Comparison of ENCODE assay signal across 27 cellular contexts in genomic region chr12:109925185-109925835, GRCh38. TPM values are rescaled to one million over a fixed set of nuclear protein-coding genes. Genes with fewer than 3 reads are reported as not detected.
A peak's percentile ranks its signal among the peaks of the same experiment; 100 is the strongest.
DNase-seq lines count a peak whose midpoint lies in the region; ATAC-seq, FAIRE-seq and TF ChIP-seq lines count a peak whose summit lies in the region.
"Had no signal": no experiment of that assay in that cellular context is flagged by ENCODE, and none has a peak within 500 bp of the region (broad histone marks: within the 10 kb centered on the region; RNA-seq: fewer than 3 reads in every experiment).

No MANE protein-coding gene starts in this region.

- H3K4me3 Mint-ChIP-seq in T-helper 17 cell (no peak overlapping the region), natural killer cell (no peak overlapping the region)
- H3K4me3 Mint-ChIP-seq: activated CD4-positive, alpha-beta T cell treated with anti-CD3 and anti-CD28 coated beads, Interleukin-2, amount 10 ng/mL, durations not matched to agents 24 days and 14 days; stimulated activated naive CD8-positive, alpha-beta T cell treated with anti-CD3 and anti-CD28 coated beads, Interleukin-15, amount 100 ng/mL, for 72 hours had no signal

- H3K4me1 Mint-ChIP-seq in T-helper 17 cell (peaks cover 7% of the 10 kb centered on the region), natural killer cell (peaks cover 0 to 6% of the 10 kb centered on the region in 2 donors)
- H3K4me1 Mint-ChIP-seq: stimulated activated naive CD8-positive, alpha-beta T cell treated with anti-CD3 and anti-CD28 coated beads, Interleukin-15, amount 100 ng/mL, for 72 hours had no signal

- H3K9me3 Mint-ChIP-seq in natural killer cell, result no peaks in the 10 kb centered on the region
- H3K9me3 Mint-ChIP-seq: activated CD4-positive, alpha-beta T cell treated with anti-CD3 and anti-CD28 coated beads, Interleukin-2, amount 10 ng/mL, durations not matched to agents 24 days and 14 days; naive B cell; stimulated activated naive CD8-positive, alpha-beta T cell treated with anti-CD3 and anti-CD28 coated beads, Interleukin-15, amount 100 ng/mL, for 72 hours had no signal

- TF ChIP-seq EP300 in HepG2 (IDR thresholded peaks at IDR 0.05; ENCODE audit: low read depth in 2 of 2, low read length in 2 of 2), result no peak
- no peak for TF ChIP-seq EP300 in HepG2 (CRISPR knock-in tag; IDR thresholded peaks at IDR 0.05; ENCODE audit: borderline replicate concordance)

- DNase-seq in HepG2 (ENCODE audit: low spot score) (no peak), right lobe of liver (no peak), T-helper 17 cell (no peak), natural killer cell (no peak), D341Med (ENCODE audit: low spot score) (no peak)
- DNase-seq: activated CD4-positive, alpha-beta T cell treated with anti-CD3 and anti-CD28 coated beads, Interleukin-2, amount 10 ng/mL, durations not matched to agents 24 days and 14 days; activated gamma-delta T cell treated with Interleukin-2 at 50 U/mL for 16 hours; anterior cingulate cortex; central memory CD4-positive, alpha-beta T cell; COR-L47; esophagus squamous epithelium; GM23248; kidney glomerular epithelial cell; MV-4-11; naive B cell; NCI-H1930; NCI-H446 treated with DMSO at 0.1 percent for 48 hours; stimulated activated CD4-positive, alpha-beta T cell treated with anti-CD3 and anti-CD28 coated beads, Interleukin-2, amount 100 ng/mL, for 24 hours; stimulated activated naive CD8-positive, alpha-beta T cell treated with anti-CD3 and anti-CD28 coated beads, Interleukin-15, amount 100 ng/mL, for 72 hours; T-helper 1 cell; transverse colon had no signal

- peak overlapping the region; percentile 61 for H3K27ac Mint-ChIP-seq in T-helper 17 cell
- H3K27ac Mint-ChIP-seq in natural killer cell, result peak overlapping the region; percentile 17 to 55

- H3K4me2 ChIP-seq in HepG2 (ENCODE audit: low read depth, low read length), result peak overlapping the region; percentile 2; the same call in 1 of the 2 replicates
- H3K4me2 ChIP-seq: KMS-11 had no signal

- TF ChIP-seq CTCF in HepG2 (CRISPR knock-in tag; IDR thresholded peaks at IDR 0.05) (no peak), right lobe of liver (IDR thresholded peaks at IDR 0.05) (no peak), natural killer cell (IDR thresholded peaks at IDR 0.05) (no peak)

- H3K9me3 ChIP-seq in HepG2 (ENCODE audit: low read length) (no peaks in the 10 kb centered on the region), right lobe of liver (no peaks in the 10 kb centered on the region), T-helper 17 cell (ENCODE audit: control insufficient read depth, low read length, poor library complexity, severe bottlenecking) (no peaks in the 10 kb centered on the region)
- H3K9me3 ChIP-seq: esophagus squamous epithelium, gastroesophageal sphincter, transverse colon had no signal

- TF ChIP-seq POLR2A in HepG2 (IDR thresholded peaks at IDR 0.05; ENCODE audit: insufficient read depth in 1 of 2, low read depth in 2 of 2, low read length in 2 of 2), result no peak
- TF ChIP-seq POLR2A in right lobe of liver (IDR thresholded peaks at IDR 0.05), result no peak

- in situ Hi-C loops in HepG2 (cut with HindIII; ENCODE audit: extremely low pct_ligation_motif_present, low pct_unique_long_range_greater_than_20kb), result no loop called here

- no peak for FAIRE-seq in HepG2 (lab: Jason Lieb, UNC)

- peak; percentile 40 for ATAC-seq in HepG2
- no peak for ATAC-seq in right lobe of liver
- ATAC-seq in T-helper 17 cell, result no peak
- ATAC-seq in natural killer cell, result no peak
- ATAC-seq in esophagus mucosa, result no peak
- ATAC-seq in GM19351 (IDR thresholded peaks at IDR 0.05; ENCODE audit: unreplicated experiment), result no peak
- ATAC-seq: gastroesophageal sphincter; Right ventricle myocardium inferior; stimulated activated naive CD8-positive, alpha-beta T cell treated with anti-CD3 and anti-CD28 coated beads, Interleukin-15, amount 100 ng/mL, for 72 hours had no signal

- H3K36me3 Mint-ChIP-seq in T-helper 17 cell (ENCODE audit: low read depth) (peaks cover 5% of the 10 kb centered on the region), natural killer cell (peaks cover 8% of the 10 kb centered on the region)

- intact Hi-C loops in HepG2 (cut with micrococcal nuclease; ENCODE audit: unreplicated experiment) (loop anchor here (5.0 kb wide), 1 partner anchor 73 kb away; no protein-coding TSS in a partner anchor), right lobe of liver (cut with DNase I) (no loop called here), natural killer cell (cut with micrococcal nuclease) (no loop called here)

- no peaks in the 10 kb centered on the region for H4K20me1 ChIP-seq in HepG2 (ENCODE audit: insufficient read depth, low read length)

- no peaks in the 10 kb centered on the region for H3K27me3 Mint-ChIP-seq in T-helper 17 cell
- H3K27me3 Mint-ChIP-seq in natural killer cell (ENCODE audit: low read depth in 2 of 2), result no peaks in the 10 kb centered on the region
- H3K27me3 Mint-ChIP-seq: activated CD4-positive, alpha-beta T cell treated with anti-CD3 and anti-CD28 coated beads, Interleukin-2, amount 10 ng/mL, durations not matched to agents 24 days and 14 days; naive B cell; stimulated activated naive CD8-positive, alpha-beta T cell treated with anti-CD3 and anti-CD28 coated beads, Interleukin-15, amount 100 ng/mL, for 72 hours had no signal

- H2AFZ ChIP-seq in HepG2 (ENCODE audit: low read length), result no peak overlapping the region
- H2AFZ ChIP-seq: GM23248 had no signal

- no peaks in the 10 kb centered on the region for H3K27me3 ChIP-seq in HepG2 (ENCODE audit: control insufficient read depth in 1 of 2, insufficient read depth in 2 of 2, low read length in 2 of 2)
- no peaks in the 10 kb centered on the region for H3K27me3 ChIP-seq in right lobe of liver
- H3K27me3 ChIP-seq: esophagus squamous epithelium, gastroesophageal sphincter, transverse colon had no signal

- H3K36me3 ChIP-seq in HepG2 (replicated peaks in 1 of 2; ENCODE audit: control insufficient read depth in 1 of 2, insufficient read depth in 2 of 2, low read length in 2 of 2), result peaks cover under 1% of the 10 kb centered on the region in 2 experiments; a peak in 1 of 5 replicates
- H3K36me3 ChIP-seq in right lobe of liver, result peaks cover 0 to 4% (median 2%) of the 10 kb centered on the region in 4 donors

- BruUV-seq in HepG2 (replicated peaks; lab: Mats Ljungman, UMichigan), result no TSS peak

- no peak overlapping the region for H3K27ac ChIP-seq in HepG2 (ENCODE audit: extremely low read length, insufficient read depth, low read length)
- no peak overlapping the region for H3K27ac ChIP-seq in right lobe of liver
- H3K27ac ChIP-seq: esophagus squamous epithelium, gastroesophageal sphincter, GM23248, KMS-11, skin epidermis, transverse colon had no signal

- CTCF ChIA-PET in HepG2 (lab: Yijun Ruan, JAX; ENCODE audit: low intra/inter-chr PET ratio, low total read pairs), result no interaction called here

- no peak for TF ChIP-seq RAD21 in HepG2 (CRISPR knock-in tag; IDR thresholded peaks at IDR 0.05)

- peaks cover 22% of the 10 kb centered on the region for H3K4me1 ChIP-seq in HepG2 (ENCODE audit: insufficient read depth, low read length)
- no peaks in the 10 kb centered on the region for H3K4me1 ChIP-seq in right lobe of liver
- H3K4me1 ChIP-seq: esophagus squamous epithelium, gastroesophageal sphincter had no signal

- 78% methylated on average over 8 of the region's 20 CpGs for WGBS in HepG2 (ENCODE audit: low lambda C conversion rate)
- 54% methylated on average over 2 of the region's 20 CpGs for WGBS in right lobe of liver (ENCODE audit: insufficient coverage, low coverage, low lambda C conversion rate, missing lambda C conversion rate)

- no peaks in the 10 kb centered on the region for H3K79me2 ChIP-seq in HepG2 (ENCODE audit: insufficient read depth, low read length)

- POLR2A ChIA-PET in HepG2 (lab: Yijun Ruan, JAX), result no interaction called here

- H3K4me3 ChIP-seq in HepG2 (replicated peaks in 1 of 3; ENCODE audit: insufficient read depth in 1 of 3, low read depth in 2 of 3, low read length in 3 of 3) (no peak overlapping the region), right lobe of liver (no peak overlapping the region)
- H3K4me3 ChIP-seq: esophagus squamous epithelium, gastroesophageal sphincter, GM23248, skin epidermis, transverse colon had no signal

- no peak overlapping the region for H3K9ac ChIP-seq in HepG2 (ENCODE audit: insufficient read depth, low read depth, low read length)
- H3K9ac ChIP-seq: GM23248, KMS-11 had no signal

RNA-seq across cellular contexts. Expression of gene TCHP, which starts 25.2 kb away (rescaled TPM):
- total RNA-seq in HepG2 (2016; rRNA removed; fragmentation: Illumina TruSeq; extraction: Trizol), result 10.4 and 12.2 TPM in 2 replicates
- 2.5 and 2.6 TPM in 2 replicates for total RNA-seq in HepG2 (2016; cell fraction: cytosol; rRNA removed; fragmentation: Illumina TruSeq; extraction: Trizol; ENCODE audit: low read depth)
- total RNA-seq in HepG2 (2016; cell fraction: insoluble cytoplasmic fraction; rRNA removed; fragmentation: Illumina TruSeq; extraction: Trizol), result 8.5 and 11.7 TPM in 2 replicates
- total RNA-seq in HepG2 (2016; cell fraction: membrane; rRNA removed; fragmentation: Illumina TruSeq; extraction: Trizol), result 5.2 and 5.6 TPM in 2 replicates
- 12.5 and 13.8 TPM in 2 replicates for total RNA-seq in HepG2 (2016; cell fraction: nucleus; rRNA removed; fragmentation: Illumina TruSeq; extraction: Trizol)
- polyA plus RNA-seq in HepG2 (2011; rRNA removed), result 6.3 and 6.7 TPM in 2 replicates
- 4.3 and 5.7 TPM in 2 replicates for polyA plus RNA-seq in HepG2 (2011; cell fraction: cytosol; rRNA removed)
- polyA plus RNA-seq in HepG2 (2011; cell fraction: nucleus; rRNA removed), result 32.3 and 36.3 TPM in 2 replicates
- polyA plus RNA-seq in HepG2 (2012), result 7.6 and 9.7 TPM in 2 replicates
- polyA plus RNA-seq in HepG2 (2016; cell fraction: cytosol; fragmentation: Illumina TruSeq; extraction: Trizol; ENCODE audit: low read depth), result 1.2 and 1.4 TPM in 2 replicates
- 11.8 and 12.5 TPM in 2 replicates for polyA plus RNA-seq in HepG2 (2016; cell fraction: insoluble cytoplasmic fraction; fragmentation: Illumina TruSeq; extraction: Trizol; ENCODE audit: low read depth)
- 3.1 and 3.4 TPM in 2 replicates for polyA plus RNA-seq in HepG2 (2016; cell fraction: membrane; fragmentation: Illumina TruSeq; extraction: Trizol; ENCODE audit: low read depth)
- 29.5 and 29.6 TPM in 2 replicates for polyA plus RNA-seq in HepG2 (2016; cell fraction: nucleus; fragmentation: Illumina TruSeq; extraction: Trizol; ENCODE audit: insufficient read depth, low read depth)
- 5.0 and 14.9 TPM in 2 replicates for polyA minus RNA-seq in HepG2 (2011; rRNA and poly(A)+ RNA removed; ENCODE audit: low replicate concordance)
- polyA minus RNA-seq in HepG2 (2011; cell fraction: cytosol; rRNA and poly(A)+ RNA removed), result 1.4 and 1.7 TPM in 2 replicates
- 11.3 and 11.8 TPM in 2 replicates for polyA minus RNA-seq in HepG2 (2011; cell fraction: nucleus; rRNA and poly(A)+ RNA removed)
- total RNA-seq in right lobe of liver, result 1 to 10 TPM; 4.9 to 8.8 (median 6.8) TPM
- 10 to 100 TPM; 17.6 to 18.7 TPM for total RNA-seq in T-helper 17 cell
- total RNA-seq in natural killer cell, result 10 to 100 TPM; 33.7 to 42.5 (median 38.7) TPM
- total RNA-seq in esophagus mucosa, result 13.1 TPM

RNA-seq across cellular contexts. Expression of gene GLTP, which starts 45.0 kb away (rescaled TPM):
- total RNA-seq in HepG2 (2016; rRNA removed; fragmentation: Illumina TruSeq; extraction: Trizol), result 12.9 and 13.0 TPM in 2 replicates
- 14.4 and 15.2 TPM in 2 replicates for total RNA-seq in HepG2 (2016; cell fraction: cytosol; rRNA removed; fragmentation: Illumina TruSeq; extraction: Trizol; ENCODE audit: low read depth)
- 12.4 and 12.7 TPM in 2 replicates for total RNA-seq in HepG2 (2016; cell fraction: insoluble cytoplasmic fraction; rRNA removed; fragmentation: Illumina TruSeq; extraction: Trizol)
- total RNA-seq in HepG2 (2016; cell fraction: membrane; rRNA removed; fragmentation: Illumina TruSeq; extraction: Trizol), result 34.8 and 35.0 TPM in 2 replicates
- total RNA-seq in HepG2 (2016; cell fraction: nucleus; rRNA removed; fragmentation: Illumina TruSeq; extraction: Trizol), result 4.4 and 5.2 TPM in 2 replicates
- 10.7 and 11.5 TPM in 2 replicates for polyA plus RNA-seq in HepG2 (2011; rRNA removed)
- polyA plus RNA-seq in HepG2 (2011; cell fraction: cytosol; rRNA removed), result 10.9 and 11.5 TPM in 2 replicates
- polyA plus RNA-seq in HepG2 (2011; cell fraction: nucleus; rRNA removed), result 3.4 and 4.3 TPM in 2 replicates
- polyA plus RNA-seq in HepG2 (2012), result 12.3 and 13.7 TPM in 2 replicates
- polyA plus RNA-seq in HepG2 (2016; cell fraction: cytosol; fragmentation: Illumina TruSeq; extraction: Trizol; ENCODE audit: low read depth), result 20.7 and 21.8 TPM in 2 replicates
- polyA plus RNA-seq in HepG2 (2016; cell fraction: insoluble cytoplasmic fraction; fragmentation: Illumina TruSeq; extraction: Trizol; ENCODE audit: low read depth), result 17.9 TPM in 2 replicates
- 36.8 and 38.1 TPM in 2 replicates for polyA plus RNA-seq in HepG2 (2016; cell fraction: membrane; fragmentation: Illumina TruSeq; extraction: Trizol; ENCODE audit: low read depth)
- 10.2 and 10.4 TPM in 2 replicates for polyA plus RNA-seq in HepG2 (2016; cell fraction: nucleus; fragmentation: Illumina TruSeq; extraction: Trizol; ENCODE audit: insufficient read depth, low read depth)
- 25.4 and 50.4 TPM in 2 replicates for polyA minus RNA-seq in HepG2 (2011; rRNA and poly(A)+ RNA removed; ENCODE audit: low replicate concordance)
- 16.7 and 19.5 TPM in 2 replicates for polyA minus RNA-seq in HepG2 (2011; cell fraction: cytosol; rRNA and poly(A)+ RNA removed)
- polyA minus RNA-seq in HepG2 (2011; cell fraction: nucleus; rRNA and poly(A)+ RNA removed), result 2.4 and 3.9 TPM in 2 replicates
- 10 to 100 TPM in 5 of 6 experiments, 1 to 10 TPM in 1; 9.8 to 20.8 (median 13.6) TPM for total RNA-seq in right lobe of liver
- 10 to 100 TPM; 28.3 to 29.4 TPM for total RNA-seq in T-helper 17 cell
- total RNA-seq in natural killer cell, result 10 to 100 TPM; 48.6 to 52.8 (median 49.2) TPM
- 362 TPM for total RNA-seq in esophagus mucosa
